Comparison of ENCODE assay signal across 15 cellular contexts in genomic region chr7:144820557-144820956, GRCh38. TPM values are rescaled to one million over a fixed set of nuclear protein-coding genes. Genes with fewer than 3 reads are reported as not detected.
DNase-seq lines count a peak whose midpoint lies in the region; ATAC-seq lines count a peak whose summit lies in the region.
"Had no signal": no experiment of that assay in that cellular context is flagged by ENCODE, and none has a peak within 500 bp of the region (broad histone marks: within the 10 kb centered on the region; RNA-seq: fewer than 3 reads in every experiment).

No MANE protein-coding gene starts in this region.

- H3K4me3 Mint-ChIP-seq in CD8-positive, alpha-beta memory T cell, result peak overlapping the region in 6 of 7 donors; percentile 4 to 39 (median 28)
- peak overlapping the region; percentile 75 for H3K4me3 Mint-ChIP-seq in T-helper 17 cell
- H3K4me3 Mint-ChIP-seq in memory B cell, result no peak overlapping the region

- peaks cover 0 to 2% (median 0%) of the 10 kb centered on the region in 3 donors for H3K36me3 Mint-ChIP-seq in CD8-positive, alpha-beta memory T cell
- no peaks in the 10 kb centered on the region for H3K36me3 Mint-ChIP-seq in T-helper 17 cell (ENCODE audit: low read depth)
- H3K36me3 Mint-ChIP-seq in memory B cell, result peaks cover 2% of the 10 kb centered on the region

- H3K4me3 ChIP-seq in CD8-positive, alpha-beta memory T cell (ENCODE audit: low read length), result no peak overlapping the region
- H3K4me3 ChIP-seq: colonic mucosa, tibial nerve had no signal

- ATAC-seq in GM18909 (IDR thresholded peaks at IDR 0.05; ENCODE audit: poor library complexity, unreplicated experiment), result peak; percentile 22
- ATAC-seq in T-helper 17 cell, result peak; percentile 55
- no peak for ATAC-seq in memory B cell (ENCODE audit: low read depth)
- ATAC-seq in GM21515 (IDR thresholded peaks at IDR 0.05; ENCODE audit: unreplicated experiment), result no peak
- ATAC-seq in HG03565 (IDR thresholded peaks at IDR 0.05; ENCODE audit: unreplicated experiment), result no peak
- ATAC-seq: foreskin keratinocyte had no signal

- no peaks in the 10 kb centered on the region for H3K36me3 ChIP-seq in CD8-positive, alpha-beta memory T cell (ENCODE audit: insufficient read depth, low read length)
- H3K36me3 ChIP-seq: colonic mucosa had no signal

- no peaks in the 10 kb centered on the region for H3K27me3 ChIP-seq in CD8-positive, alpha-beta memory T cell (ENCODE audit: insufficient read depth, low read length, poor library complexity, severe bottlenecking)
- H3K27me3 ChIP-seq: colonic mucosa, foreskin keratinocyte, tibial nerve had no signal

- POLR2A ChIA-PET in CD8-positive, alpha-beta memory T cell (lab: Charles Lee), result interaction anchor here (5.9 kb wide), 1 partner anchor 15 kb away, joined by 95 read pairs; the partner anchor contains the start of gene TPK1

- H3K27ac ChIP-seq in CD8-positive, alpha-beta memory T cell (ENCODE audit: low read depth, low read length), result no peak overlapping the region
- H3K27ac ChIP-seq: colonic mucosa, foreskin keratinocyte, tibial nerve had no signal

- peak in 2 of 5 donors; percentile 8 to 24 for DNase-seq in CD8-positive, alpha-beta memory T cell
- DNase-seq in T-helper 17 cell, result no peak
- DNase-seq in memory B cell (ENCODE audit: low spot score in 2 of 2), result no peak
- DNase-seq in NCI-H526 (lab: John Stamatoyannopoulos, UW), result no peak
- no peak for DNase-seq in kidney glomerular epithelial cell (lab: John Stamatoyannopoulos, UW)
- DNase-seq: activated CD4-positive, CD25-positive, alpha-beta regulatory T cell; activated T-cell treated with anti-CD3 and anti-CD28 coated beads, Interleukin-2, amount 50 U/mL, for 1 hour; colonic mucosa; foreskin keratinocyte; small intestine had no signal

- CTCF ChIA-PET in CD8-positive, alpha-beta memory T cell (lab: Charles Lee), result interaction anchor here (3.5 kb wide), 1 partner anchor 15 kb away, joined by 21 read pairs; the partner anchor contains the start of gene TPK1

- H3K27me3 Mint-ChIP-seq in CD8-positive, alpha-beta memory T cell, result no peaks in the 10 kb centered on the region
- H3K27me3 Mint-ChIP-seq in T-helper 17 cell (no peaks in the 10 kb centered on the region), memory B cell (no peaks in the 10 kb centered on the region)
- H3K27me3 Mint-ChIP-seq: progenitor cell of endocrine pancreas had no signal

- H3K9me3 Mint-ChIP-seq in CD8-positive, alpha-beta memory T cell, result no peaks in the 10 kb centered on the region
- no peaks in the 10 kb centered on the region for H3K9me3 Mint-ChIP-seq in memory B cell

- no peaks in the 10 kb centered on the region for H3K9me3 ChIP-seq in CD8-positive, alpha-beta memory T cell (ENCODE audit: low read length)
- no peaks in the 10 kb centered on the region for H3K9me3 ChIP-seq in T-helper 17 cell (ENCODE audit: control insufficient read depth, low read length, poor library complexity, severe bottlenecking)
- H3K9me3 ChIP-seq: colonic mucosa, tibial nerve had no signal

- peaks cover 54% of the 10 kb centered on the region for H3K4me1 ChIP-seq in CD8-positive, alpha-beta memory T cell (ENCODE audit: insufficient read depth, low read length)
- H3K4me1 ChIP-seq: colonic mucosa had no signal

- peak overlapping the region; percentile 1 to 90 (median 66) for H3K27ac Mint-ChIP-seq in CD8-positive, alpha-beta memory T cell
- H3K27ac Mint-ChIP-seq in T-helper 17 cell, result peak overlapping the region; percentile 99
- peak overlapping the region; percentile 87 for H3K27ac Mint-ChIP-seq in memory B cell
- H3K27ac Mint-ChIP-seq: progenitor cell of endocrine pancreas had no signal

- peaks cover 42 to 85% (median 77%) of the 10 kb centered on the region in 3 donors for H3K4me1 Mint-ChIP-seq in CD8-positive, alpha-beta memory T cell
- H3K4me1 Mint-ChIP-seq in T-helper 17 cell, result peaks cover 37% of the 10 kb centered on the region
- peaks cover 48% of the 10 kb centered on the region for H3K4me1 Mint-ChIP-seq in memory B cell

RNA-seq across cellular contexts. Expression of gene TPK1, which starts 15.3 kb away (rescaled TPM):
- total RNA-seq in CD8-positive, alpha-beta memory T cell, result 10 to 100 TPM; 18.0 to 19.0 TPM
- polyA plus RNA-seq in CD8-positive, alpha-beta memory T cell, result 20.1 TPM
- 10 to 100 TPM; 20.3 to 21.7 TPM for total RNA-seq in T-helper 17 cell

Comparison
In these comparisons a context has a peak if more than half of its experiments do, and no peak if none do; other contexts are left out.
1. ATAC-seq: peak in GM18909 (single experiment) and T-helper 17 cell (single experiment); none in memory B cell (single experiment), GM21515 (single experiment) and HG03565 (single experiment).
2. Peak in every context shown above with its lines, with median percentiles within 50 percentile points of each other: H3K27ac Mint-ChIP-seq.